Comparison of ENCODE assay signal across 9 cellular contexts in genomic region chr1:29655945-29656866, GRCh38.
DNase-seq lines count a peak whose midpoint lies in the region; ATAC-seq, FAIRE-seq and TF ChIP-seq lines count a peak whose summit lies in the region.
"Had no signal": no experiment of that assay in that cellular context is flagged by ENCODE, and none has a peak within 500 bp of the region (broad histone marks: within the 10 kb centered on the region; RNA-seq: fewer than 3 reads in every experiment).

No MANE protein-coding gene starts in this region.

- H3K4me1 ChIP-seq in DND-41 (ENCODE audit: insufficient read depth, low read length), result no peaks in the 10 kb centered on the region
- H3K4me1 ChIP-seq in hepatocyte (ENCODE audit: insufficient read depth), result no peaks in the 10 kb centered on the region
- no peaks in the 10 kb centered on the region for H3K4me1 ChIP-seq in tibial nerve

- H3K4me3 ChIP-seq in AG04450 (ENCODE audit: low read depth, low read length) (no peak overlapping the region), DND-41 (ENCODE audit: low read depth in 1 of 2, low read length in 2 of 2) (no peak overlapping the region), hepatocyte (no peak overlapping the region), tibial nerve (no peak overlapping the region)

- no peaks in the 10 kb centered on the region for H3K9me2 ChIP-seq in hepatocyte (replicated peaks; ENCODE audit: insufficient read depth)

- H4K20me1 ChIP-seq in DND-41 (ENCODE audit: insufficient read depth, low read length), result no peaks in the 10 kb centered on the region
- H4K20me1 ChIP-seq in hepatocyte (ENCODE audit: insufficient read depth, poor library complexity, severe bottlenecking), result no peaks in the 10 kb centered on the region

- POLR2A ChIA-PET in AG04450 (lab: Yijun Ruan, JAX), result no interaction called here

- no peak for TF ChIP-seq POLR2A in tibial nerve (IDR thresholded peaks at IDR 0.05)

- CTCF ChIA-PET in AG04450 (lab: Charles Lee), result interaction anchor here (1.2 to 1.5 kb wide), 4 partner anchors 8 to 15 kb away, joined by 3 to 5 read pairs (median 4); no protein-coding TSS in a partner anchor

- ATAC-seq in DND-41 (ENCODE audit: insufficient read depth, low read depth) (0 out of 3 replicates have a peak, but pooled peaks have one; percentile 37), GM18870 (IDR thresholded peaks at IDR 0.05; ENCODE audit: unreplicated experiment) (no peak)

- H3K27ac ChIP-seq in AG04450 (ENCODE audit: low read depth, low read length) (no peak overlapping the region), DND-41 (ENCODE audit: low read length) (no peak overlapping the region), hepatocyte (no peak overlapping the region), tibial nerve (no peak overlapping the region)
- H3K27ac ChIP-seq: neutrophil had no signal

- H3K27me3 ChIP-seq in AG04450 (ENCODE audit: control insufficient read depth, insufficient read depth, low read length), result no peaks in the 10 kb centered on the region
- no peaks in the 10 kb centered on the region for H3K27me3 ChIP-seq in DND-41 (ENCODE audit: insufficient read depth, low read length, poor library complexity)
- H3K27me3 ChIP-seq in hepatocyte, result no peaks in the 10 kb centered on the region
- H3K27me3 ChIP-seq in tibial nerve, result no peaks in the 10 kb centered on the region
- H3K27me3 ChIP-seq: neutrophil had no signal

- FAIRE-seq in frontal cortex (lab: Jason Lieb, UNC), result no peak

- no peak for TF ChIP-seq EP300 in tibial nerve (IDR thresholded peaks at IDR 0.05)

- WGBS in hepatocyte (ENCODE audit: low lambda C conversion rate, missing lambda C conversion rate), result 58% methylated on average over 8 of the region's 8 CpGs
- WGBS in tibial nerve, 2 donors, result 46 to 50% methylated on average over 8 of the region's 8 CpGs

- H3K9me3 ChIP-seq in AG04450 (ENCODE audit: control insufficient read depth, insufficient read depth, low read length), result no peaks in the 10 kb centered on the region
- H3K9me3 ChIP-seq in DND-41 (ENCODE audit: insufficient read depth, low read length, severe bottlenecking), result no peaks in the 10 kb centered on the region
- peaks cover 8% of the 10 kb centered on the region for H3K9me3 ChIP-seq in hepatocyte (ENCODE audit: low read depth)
- peaks cover 0 to 16% (median 7%) of the 10 kb centered on the region in 4 donors for H3K9me3 ChIP-seq in tibial nerve
- H3K9me3 ChIP-seq: neutrophil had no signal

- H3K36me3 ChIP-seq in DND-41 (ENCODE audit: insufficient read depth, low read length) (no peaks in the 10 kb centered on the region), hepatocyte (replicated peaks; ENCODE audit: insufficient read depth, low read depth) (no peaks in the 10 kb centered on the region), tibial nerve (no peaks in the 10 kb centered on the region)
- H3K36me3 ChIP-seq: neutrophil had no signal

- TF ChIP-seq CTCF in AG04450 (IDR thresholded peaks at IDR 0.05; ENCODE audit: low read depth, low read length) (peak; percentile 70), DND-41 (IDR thresholded peaks at IDR 0.05; ENCODE audit: borderline replicate concordance, extremely low read depth, low read length, poor library complexity, severe bottlenecking) (peak; percentile 54), hepatocyte (IDR thresholded peaks at IDR 0.05; ENCODE audit: poor library complexity) (peak; percentile 23), tibial nerve (IDR thresholded peaks at IDR 0.05) (no peak)

- no peak overlapping the region for H3K4me2 ChIP-seq in DND-41 (ENCODE audit: insufficient read depth, low read length)
- H3K4me2 ChIP-seq in hepatocyte, result no peak overlapping the region

- H3K9ac ChIP-seq in DND-41 (ENCODE audit: low read depth, low read length), result no peak overlapping the region

- DNase-seq in AG04450 (ENCODE audit: low read depth, low spot score) (no peak), DND-41 (peak; percentile 15), RPMI8226 (peak; percentile 37), hepatocyte (ENCODE audit: low spot score) (no peak), frontal cortex (ENCODE audit: low spot score in 2 of 2) (no peak), tibial nerve (ENCODE audit: low spot score in 2 of 2) (no peak), DMS53 (lab: John Stamatoyannopoulos, UW) (no peak)

- H2AFZ ChIP-seq in DND-41 (ENCODE audit: low read depth, low read length) (no peak overlapping the region), hepatocyte (no peak overlapping the region)

- H3K79me2 ChIP-seq in DND-41 (ENCODE audit: insufficient read depth, low read length), result no peaks in the 10 kb centered on the region
- no peaks in the 10 kb centered on the region for H3K79me2 ChIP-seq in hepatocyte

Comparison
In these comparisons a context has a peak if more than half of its experiments do, and no peak if none do; other contexts are left out.
1. DNase-seq: peak in DND-41 (single experiment) and RPMI8226 (single experiment); none in AG04450 (single experiment), hepatocyte (single experiment), frontal cortex (0 of 2), tibial nerve (0 of 2) and DMS53 (single experiment).
2. CTCF ChIP-seq: peak in AG04450 (single experiment), DND-41 (single experiment) and hepatocyte (single experiment); none in tibial nerve (0 of 5).